ENCODE assay signal across 8 cellular contexts in the genomic region with DNA sequence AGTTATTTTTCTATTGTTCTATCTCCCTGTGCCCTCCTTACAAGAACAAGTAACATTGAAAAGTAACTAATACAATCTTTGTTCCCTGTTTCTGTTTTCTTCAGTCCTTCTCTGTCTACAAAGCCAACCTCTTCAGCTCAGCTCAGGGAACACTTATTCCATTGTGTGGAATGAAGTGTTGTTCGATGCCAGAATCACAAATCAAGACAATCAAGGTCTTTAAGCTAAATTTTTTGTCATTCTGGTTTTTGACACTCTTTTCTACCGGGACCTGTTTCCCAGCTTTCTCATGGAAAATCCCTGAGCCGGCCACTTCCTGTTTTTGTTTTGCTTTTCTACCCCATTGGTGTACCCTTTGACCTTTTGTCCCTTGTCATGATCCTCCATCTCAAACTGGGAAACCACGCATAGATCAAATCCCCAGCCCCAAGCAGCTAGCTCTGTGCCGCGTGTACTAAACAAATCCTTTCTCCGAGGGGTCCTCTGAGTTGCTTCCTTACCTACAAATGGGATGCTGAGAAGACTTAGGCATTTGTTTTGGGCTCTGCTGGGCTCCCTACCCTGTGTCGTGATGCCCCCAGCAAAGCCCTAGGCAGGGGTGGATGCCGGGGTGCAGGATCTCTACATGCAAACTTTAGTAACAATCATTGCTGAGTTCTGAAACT.
DNase-seq lines count a peak whose midpoint lies in the region; ATAC-seq, FAIRE-seq and TF ChIP-seq lines count a peak whose summit lies in the region.

No MANE protein-coding gene starts in this region.

- no peaks in the 10 kb centered on the region for H3K27me3 Mint-ChIP-seq in stimulated activated naive CD8-positive, alpha-beta T cell treated with anti-CD3 and anti-CD28 coated beads, Interleukin-15, Interleukin-2, amounts not matched to agents 100 ng/mL and 50 ng/mL, for 24 hours

- peak overlapping the region; percentile 91 for H3K27ac Mint-ChIP-seq in stimulated activated naive CD8-positive, alpha-beta T cell treated with anti-CD3 and anti-CD28 coated beads, Interleukin-15, Interleukin-2, amounts not matched to agents 100 ng/mL and 50 ng/mL, for 24 hours

- H3K4me3 Mint-ChIP-seq in stimulated activated naive CD8-positive, alpha-beta T cell treated with anti-CD3 and anti-CD28 coated beads, Interleukin-15, Interleukin-2, amounts not matched to agents 100 ng/mL and 50 ng/mL, for 24 hours: peak overlapping the region; percentile 48

- H3K36me3 Mint-ChIP-seq in stimulated activated naive CD8-positive, alpha-beta T cell treated with anti-CD3 and anti-CD28 coated beads, Interleukin-15, Interleukin-2, amounts not matched to agents 100 ng/mL and 50 ng/mL, for 24 hours (ENCODE audit: low read depth): peaks cover 10% of the 10 kb centered on the region

- H3K9ac ChIP-seq in mucosa of stomach (ENCODE audit: low read length): peak overlapping the region; percentile 30

- no peaks in the 10 kb centered on the region for H3K9me3 Mint-ChIP-seq in stimulated activated naive CD8-positive, alpha-beta T cell treated with anti-CD3 and anti-CD28 coated beads, Interleukin-15, Interleukin-2, amounts not matched to agents 100 ng/mL and 50 ng/mL, for 24 hours

- no peaks in the 10 kb centered on the region for H3K36me3 ChIP-seq in mucosa of stomach (ENCODE audit: control insufficient read depth, insufficient read depth, low read length)

- H3K27me3 ChIP-seq in mucosa of stomach (ENCODE audit: control insufficient read depth, insufficient read depth, low read length): no peaks in the 10 kb centered on the region

- ATAC-seq in stimulated activated naive CD8-positive, alpha-beta T cell treated with anti-CD3 and anti-CD28 coated beads, Interleukin-15, Interleukin-2, amounts not matched to agents 100 U/mL and 50 U/mL, for 24 hours: no peak
- ATAC-seq in HG03469 (IDR thresholded peaks at IDR 0.05; ENCODE audit: unreplicated experiment): no peak

- H3K4me3 ChIP-seq in mucosa of stomach (ENCODE audit: low read length): no peak overlapping the region

- FAIRE-seq in H54 (lab: Jason Lieb, UNC): no peak

- H3K4me1 Mint-ChIP-seq in stimulated activated naive CD8-positive, alpha-beta T cell treated with anti-CD3 and anti-CD28 coated beads, Interleukin-15, Interleukin-2, amounts not matched to agents 100 ng/mL and 50 ng/mL, for 24 hours (ENCODE audit: low read depth): peaks cover 93% of the 10 kb centered on the region

- H3K9me3 ChIP-seq in mucosa of stomach (ENCODE audit: control insufficient read depth, low read length): no peaks in the 10 kb centered on the region

- no peak for TF ChIP-seq POLR2A in H54 (IDR thresholded peaks at IDR 0.05; ENCODE audit: low read depth, low read length)

- peaks cover 28% of the 10 kb centered on the region for H3K4me1 ChIP-seq in mucosa of stomach (ENCODE audit: control insufficient read depth, insufficient read depth, low read length)

- no peak for DNase-seq in stimulated activated naive CD8-positive, alpha-beta T cell treated with anti-CD3 and anti-CD28 coated beads, Interleukin-15, Interleukin-2, amounts not matched to agents 100 U/mL and 50 U/mL, for 24 hours
- DNase-seq in dermis blood vessel endothelial cell: peak; percentile 92
- DNase-seq in H54 (ENCODE audit: insufficient read length, low spot score): no peak
- DNase-seq in activated gamma-delta T cell treated with Interleukin-2 at 50 U/mL for 16 hours: no peak
- DNase-seq in HuH-7 (ENCODE audit: low spot score): no peak
